ENCODE assay signal across 1 cellular context in the genomic region with DNA sequence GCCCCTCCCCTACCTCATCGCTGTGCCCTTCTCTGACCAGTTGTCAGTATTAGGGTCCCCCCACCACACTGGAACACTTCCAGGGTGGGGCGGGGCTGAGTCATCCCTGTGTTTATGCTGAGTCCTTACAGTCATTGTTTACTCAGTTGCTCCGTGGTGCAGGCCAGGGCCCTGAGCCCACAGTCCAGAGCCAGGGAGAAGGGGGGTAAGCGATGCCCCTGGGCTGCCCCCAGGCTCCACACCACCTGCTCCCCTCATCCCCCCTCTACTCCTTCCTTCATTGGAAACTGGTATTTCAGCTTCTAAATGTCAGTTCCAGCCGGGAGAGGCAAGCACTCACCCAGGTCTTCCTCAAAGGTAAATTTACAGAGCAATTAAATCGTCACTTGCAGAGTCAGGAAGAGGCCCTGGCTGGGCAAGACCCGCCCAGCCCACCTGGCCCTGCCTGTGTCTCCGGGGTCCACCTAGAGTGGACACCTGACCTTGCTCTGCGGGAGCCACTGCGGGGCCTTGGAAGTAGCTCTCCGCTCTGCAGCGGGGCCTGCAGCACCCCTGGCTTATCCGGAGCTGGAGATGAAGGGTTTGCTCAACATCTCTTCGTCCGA.
TF ChIP-seq lines count a peak whose summit lies in the region.

No MANE protein-coding gene starts in this region.

TF ChIP-seq in WTC11, 78 proteins besides CTCF, POLR2A, EP300 and RAD21 (continued from another document):
- TF ChIP-seq, protein P1, sequence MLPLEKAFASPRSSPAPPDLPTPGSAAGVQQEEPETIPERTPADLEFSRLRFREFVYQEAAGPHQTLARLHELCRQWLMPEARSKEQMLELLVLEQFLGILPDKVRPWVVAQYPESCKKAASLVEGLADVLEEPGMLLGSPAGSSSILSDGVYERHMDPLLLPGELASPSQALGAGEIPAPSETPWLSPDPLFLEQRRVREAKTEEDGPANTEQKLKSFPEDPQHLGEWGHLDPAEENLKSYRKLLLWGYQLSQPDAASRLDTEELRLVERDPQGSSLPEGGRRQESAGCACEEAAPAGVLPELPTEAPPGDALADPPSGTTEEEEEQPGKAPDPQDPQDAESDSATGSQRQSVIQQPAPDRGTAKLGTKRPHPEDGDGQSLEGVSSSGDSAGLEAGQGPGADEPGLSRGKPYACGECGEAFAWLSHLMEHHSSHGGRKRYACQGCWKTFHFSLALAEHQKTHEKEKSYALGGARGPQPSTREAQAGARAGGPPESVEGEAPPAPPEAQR (CRISPR knock-in tag; IDR thresholded peaks at IDR 0.05), result no peak
- no peak for TF ChIP-seq RELA (CRISPR knock-in tag; IDR thresholded peaks at IDR 0.05; ENCODE audit: borderline replicate concordance)
- TF ChIP-seq, protein P2, sequence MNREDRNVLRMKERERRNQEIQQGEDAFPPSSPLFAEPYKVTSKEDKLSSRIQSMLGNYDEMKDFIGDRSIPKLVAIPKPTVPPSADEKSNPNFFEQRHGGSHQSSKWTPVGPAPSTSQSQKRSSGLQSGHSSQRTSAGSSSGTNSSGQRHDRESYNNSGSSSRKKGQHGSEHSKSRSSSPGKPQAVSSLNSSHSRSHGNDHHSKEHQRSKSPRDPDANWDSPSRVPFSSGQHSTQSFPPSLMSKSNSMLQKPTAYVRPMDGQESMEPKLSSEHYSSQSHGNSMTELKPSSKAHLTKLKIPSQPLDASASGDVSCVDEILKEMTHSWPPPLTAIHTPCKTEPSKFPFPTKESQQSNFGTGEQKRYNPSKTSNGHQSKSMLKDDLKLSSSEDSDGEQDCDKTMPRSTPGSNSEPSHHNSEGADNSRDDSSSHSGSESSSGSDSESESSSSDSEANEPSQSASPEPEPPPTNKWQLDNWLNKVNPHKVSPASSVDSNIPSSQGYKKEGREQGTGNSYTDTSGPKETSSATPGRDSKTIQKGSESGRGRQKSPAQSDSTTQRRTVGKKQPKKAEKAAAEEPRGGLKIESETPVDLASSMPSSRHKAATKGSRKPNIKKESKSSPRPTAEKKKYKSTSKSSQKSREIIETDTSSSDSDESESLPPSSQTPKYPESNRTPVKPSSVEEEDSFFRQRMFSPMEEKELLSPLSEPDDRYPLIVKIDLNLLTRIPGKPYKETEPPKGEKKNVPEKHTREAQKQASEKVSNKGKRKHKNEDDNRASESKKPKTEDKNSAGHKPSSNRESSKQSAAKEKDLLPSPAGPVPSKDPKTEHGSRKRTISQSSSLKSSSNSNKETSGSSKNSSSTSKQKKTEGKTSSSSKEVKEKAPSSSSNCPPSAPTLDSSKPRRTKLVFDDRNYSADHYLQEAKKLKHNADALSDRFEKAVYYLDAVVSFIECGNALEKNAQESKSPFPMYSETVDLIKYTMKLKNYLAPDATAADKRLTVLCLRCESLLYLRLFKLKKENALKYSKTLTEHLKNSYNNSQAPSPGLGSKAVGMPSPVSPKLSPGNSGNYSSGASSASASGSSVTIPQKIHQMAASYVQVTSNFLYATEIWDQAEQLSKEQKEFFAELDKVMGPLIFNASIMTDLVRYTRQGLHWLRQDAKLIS (CRISPR knock-in tag; IDR thresholded peaks at IDR 0.05; ENCODE audit: borderline replicate concordance), result no peak
- TF ChIP-seq GTF2I (CRISPR knock-in tag; conservative IDR thresholded peaks at IDR 0.05), result no peak
- TF ChIP-seq, protein P3, sequence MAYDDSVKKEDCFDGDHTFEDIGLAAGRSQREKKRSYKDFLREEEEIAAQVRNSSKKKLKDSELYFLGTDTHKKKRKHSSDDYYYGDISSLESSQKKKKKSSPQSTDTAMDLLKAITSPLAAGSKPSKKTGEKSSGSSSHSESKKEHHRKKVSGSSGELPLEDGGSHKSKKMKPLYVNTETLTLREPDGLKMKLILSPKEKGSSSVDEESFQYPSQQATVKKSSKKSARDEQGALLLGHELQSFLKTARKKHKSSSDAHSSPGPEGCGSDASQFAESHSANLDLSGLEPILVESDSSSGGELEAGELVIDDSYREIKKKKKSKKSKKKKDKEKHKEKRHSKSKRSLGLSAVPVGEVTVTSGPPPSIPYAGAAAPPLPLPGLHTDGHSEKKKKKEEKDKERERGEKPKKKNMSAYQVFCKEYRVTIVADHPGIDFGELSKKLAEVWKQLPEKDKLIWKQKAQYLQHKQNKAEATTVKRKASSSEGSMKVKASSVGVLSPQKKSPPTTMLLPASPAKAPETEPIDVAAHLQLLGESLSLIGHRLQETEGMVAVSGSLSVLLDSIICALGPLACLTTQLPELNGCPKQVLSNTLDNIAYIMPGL (CRISPR knock-in tag; IDR thresholded peaks at IDR 0.05), result no peak
- TF ChIP-seq SMAD4 (CRISPR knock-in tag; IDR thresholded peaks at IDR 0.05), result no peak
- TF ChIP-seq JAZF1 (CRISPR knock-in tag; IDR thresholded peaks at IDR 0.05), result no peak
- TF ChIP-seq FOXP1 (CRISPR knock-in tag; IDR thresholded peaks at IDR 0.05; ENCODE audit: borderline replicate concordance), result no peak
- TF ChIP-seq CREM (CRISPR knock-in tag; IDR thresholded peaks at IDR 0.05), result no peak
- no peak for TF ChIP-seq ZBTB21 (CRISPR knock-in tag; IDR thresholded peaks at IDR 0.05; ENCODE audit: borderline replicate concordance)
- TF ChIP-seq, protein P4, sequence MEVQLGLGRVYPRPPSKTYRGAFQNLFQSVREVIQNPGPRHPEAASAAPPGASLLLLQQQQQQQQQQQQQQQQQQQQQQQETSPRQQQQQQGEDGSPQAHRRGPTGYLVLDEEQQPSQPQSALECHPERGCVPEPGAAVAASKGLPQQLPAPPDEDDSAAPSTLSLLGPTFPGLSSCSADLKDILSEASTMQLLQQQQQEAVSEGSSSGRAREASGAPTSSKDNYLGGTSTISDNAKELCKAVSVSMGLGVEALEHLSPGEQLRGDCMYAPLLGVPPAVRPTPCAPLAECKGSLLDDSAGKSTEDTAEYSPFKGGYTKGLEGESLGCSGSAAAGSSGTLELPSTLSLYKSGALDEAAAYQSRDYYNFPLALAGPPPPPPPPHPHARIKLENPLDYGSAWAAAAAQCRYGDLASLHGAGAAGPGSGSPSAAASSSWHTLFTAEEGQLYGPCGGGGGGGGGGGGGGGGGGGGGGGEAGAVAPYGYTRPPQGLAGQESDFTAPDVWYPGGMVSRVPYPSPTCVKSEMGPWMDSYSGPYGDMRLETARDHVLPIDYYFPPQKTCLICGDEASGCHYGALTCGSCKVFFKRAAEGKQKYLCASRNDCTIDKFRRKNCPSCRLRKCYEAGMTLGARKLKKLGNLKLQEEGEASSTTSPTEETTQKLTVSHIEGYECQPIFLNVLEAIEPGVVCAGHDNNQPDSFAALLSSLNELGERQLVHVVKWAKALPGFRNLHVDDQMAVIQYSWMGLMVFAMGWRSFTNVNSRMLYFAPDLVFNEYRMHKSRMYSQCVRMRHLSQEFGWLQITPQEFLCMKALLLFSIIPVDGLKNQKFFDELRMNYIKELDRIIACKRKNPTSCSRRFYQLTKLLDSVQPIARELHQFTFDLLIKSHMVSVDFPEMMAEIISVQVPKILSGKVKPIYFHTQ (CRISPR knock-in tag; IDR thresholded peaks at IDR 0.05), result no peak
